In genomic region chr20:15542655-15543054, GRCh38 we compare ENCODE assay signal across 11 cellular contexts.
"Had no signal": no experiment of that assay in that cellular context is flagged by ENCODE, and none has a peak within 500 bp of the region (broad histone marks: within the 10 kb centered on the region; RNA-seq: fewer than 3 reads in every experiment).

No MANE protein-coding gene starts in this region.

- H3K36me3 ChIP-seq: HAP-1 had no signal

- H3K9me3 ChIP-seq: HAP-1 had no signal

- H3K4me2 ChIP-seq: GM23338 had no signal

- H3K4me1 ChIP-seq: HAP-1 had no signal

- H2AFZ ChIP-seq: GM23248, GM23338 had no signal

- H3K9ac ChIP-seq: GM23248 had no signal

- H3K27ac ChIP-seq: GM23248 had no signal

- FAIRE-seq: H1, H54 had no signal

- ATAC-seq: GM23338, HCT116 had no signal

- H3K4me3 ChIP-seq: GM23248, GM23338, HAP-1 had no signal

- DNase-seq: GM23248, GOT3, H7, H9, HCEC 1CT, HFFc6 had no signal
